Comparison of ENCODE assay signal across 21 cellular contexts in the genomic region with DNA sequence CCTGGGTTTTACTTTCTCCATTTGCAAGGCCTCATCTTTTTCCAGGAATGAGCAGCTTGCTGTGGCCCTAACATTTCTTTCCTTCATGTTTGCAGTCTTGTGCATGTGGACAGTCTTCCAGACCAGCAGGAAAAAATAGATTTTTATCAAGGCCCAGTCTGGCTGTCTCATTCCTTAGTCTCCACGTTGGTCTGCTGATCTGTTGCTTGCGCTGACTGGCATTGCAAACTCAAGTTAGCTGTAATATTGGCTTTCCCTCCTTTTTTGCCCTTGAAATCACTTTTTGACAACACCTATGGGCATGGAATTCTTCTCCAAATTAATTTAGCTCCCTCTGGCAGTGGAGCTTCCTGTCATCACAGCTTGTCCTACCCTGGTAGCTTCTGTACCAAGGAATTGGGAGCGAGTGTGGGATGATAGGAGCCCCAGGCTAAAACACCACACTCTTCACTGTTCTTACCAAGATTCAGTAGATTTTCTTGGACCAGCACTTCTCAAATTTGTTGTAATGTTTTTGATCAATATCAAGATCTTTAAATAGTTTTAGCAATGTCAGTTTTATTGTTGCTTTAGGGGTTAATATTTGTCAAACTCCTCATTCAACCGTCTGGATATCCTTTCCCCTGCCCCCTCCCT. TPM values are rescaled to one million over a fixed set of nuclear protein-coding genes. Genes with fewer than 3 reads are reported as not detected.
DNase-seq lines count a peak whose midpoint lies in the region; ATAC-seq, FAIRE-seq and TF ChIP-seq lines count a peak whose summit lies in the region.
"Had no signal": no experiment of that assay in that cellular context is flagged by ENCODE, and none has a peak within 500 bp of the region (broad histone marks: within the 10 kb centered on the region; RNA-seq: fewer than 3 reads in every experiment).

No MANE protein-coding gene starts in this region.

- in situ Hi-C loops in K562 (cut with MboI) = no loop called here

- no peak overlapping the region for H2AFZ ChIP-seq in K562 (ENCODE audit: low read depth, low read length)
- H2AFZ ChIP-seq in smooth muscle cell (ENCODE audit: low read depth) = no peak overlapping the region
- H2AFZ ChIP-seq: GM23248 had no signal

- FAIRE-seq in K562 (lab: Jason Lieb, UNC) = no peak
- FAIRE-seq: GM12892, GM19239 had no signal

- H4K20me1 ChIP-seq in K562 (replicated peaks; ENCODE audit: control insufficient read depth, insufficient read depth, low read length) = no peaks in the 10 kb centered on the region
- H4K20me1 ChIP-seq in smooth muscle cell (ENCODE audit: low read depth) = peaks cover 51% of the 10 kb centered on the region

- DNase-seq in K562 (ENCODE audit: extremely low read depth in 1 of 4, low spot score in 3 of 4) = peak in 1 of 4 experiments; percentile 2
- DNase-seq in smooth muscle cell (lab: John Stamatoyannopoulos, UW; ENCODE audit: unreplicated experiment) = no peak
- no peak for DNase-seq in NCI-H510A treated with DMSO at 0.1 percent for 48 hours (lab: John Stamatoyannopoulos, UW)
- no peak for DNase-seq in adrenal gland
- DNase-seq in psoas muscle = no peak
- no peak for DNase-seq in HPDE6-E6E7 (ENCODE audit: extremely low spot score)
- DNase-seq: AML-193; Caco-2; CD8-positive, alpha-beta memory T cell; DND-41; GDM1; IMR-90; KG1 had no signal

- no peak overlapping the region for H3K4me3 ChIP-seq in HEK293 (ENCODE audit: low read depth, low read length)
- no peak overlapping the region for H3K4me3 ChIP-seq in K562
- no peak overlapping the region for H3K4me3 ChIP-seq in mesodermal cell (ENCODE audit: extremely low read depth, insufficient read depth, low read length, poor library complexity, severe bottlenecking)
- no peak overlapping the region for H3K4me3 ChIP-seq in smooth muscle cell
- H3K4me3 ChIP-seq in adrenal gland = no peak overlapping the region
- no peak overlapping the region for H3K4me3 ChIP-seq in psoas muscle
- H3K4me3 ChIP-seq: BLaER1, GM23248, HAP-1 had no signal

- H3K36me3 ChIP-seq in HEK293 (ENCODE audit: control insufficient read depth in 2 of 2, insufficient read depth in 1 of 2, low read length in 2 of 2) (no peaks in the 10 kb centered on the region), K562 (ENCODE audit: control insufficient read depth, insufficient read depth, low read length) (no peaks in the 10 kb centered on the region), mesodermal cell (ENCODE audit: control insufficient read depth, insufficient read depth, low read length) (peaks cover 1% of the 10 kb centered on the region), smooth muscle cell (ENCODE audit: low read depth) (no peaks in the 10 kb centered on the region), adrenal gland (replicated peaks in 1 of 2) (no peaks in the 10 kb centered on the region), psoas muscle (ENCODE audit: insufficient read depth in 1 of 2, low read depth in 1 of 2) (peaks cover 0 to 3% of the 10 kb centered on the region in 2 donors)
- H3K36me3 ChIP-seq: HAP-1 had no signal

- TF ChIP-seq CTCF in HEK293 (tag by site-specific recombination; IDR thresholded peaks at IDR 0.05) (no peak), K562 (IDR thresholded peaks at IDR 0.05 in 2 of 3, conservative IDR thresholded peaks at IDR 0.05 in 1 of 3; ENCODE audit: insufficient read depth in 2 of 3, low read depth in 1 of 3, low read length in 3 of 3) (no peak), smooth muscle cell (IDR thresholded peaks at IDR 0.05; ENCODE audit: borderline replicate concordance, insufficient read depth, poor library complexity, severe bottlenecking) (no peak), adrenal gland (IDR thresholded peaks at IDR 0.05) (no peak), psoas muscle (IDR thresholded peaks at IDR 0.05) (no peak)

- H3K27ac ChIP-seq in HEK293 (ENCODE audit: extremely low read depth, low read depth, low read length) = no peak overlapping the region
- H3K27ac ChIP-seq in K562 (ENCODE audit: extremely low read depth, low read depth, low read length) = no peak overlapping the region
- peak overlapping the region; percentile 63 for H3K27ac ChIP-seq in mesodermal cell (ENCODE audit: low read depth, low read length, severe bottlenecking)
- H3K27ac ChIP-seq in smooth muscle cell (ENCODE audit: low read depth) = peak overlapping the region; percentile 37
- no peak overlapping the region for H3K27ac ChIP-seq in adrenal gland
- no peak overlapping the region for H3K27ac ChIP-seq in psoas muscle
- H3K27ac ChIP-seq: BLaER1, GM23248, HL-60 had no signal

- peak; percentile 35; the same call in 1 of the 3 replicates for ATAC-seq in K562
- no peak for ATAC-seq in psoas muscle

- peaks cover 5% of the 10 kb centered on the region for H3F3A ChIP-seq in smooth muscle cell (ENCODE audit: low read depth)

- no peaks in the 10 kb centered on the region for H3K79me2 ChIP-seq in K562 (ENCODE audit: control insufficient read depth, insufficient read depth, low read length)
- no peaks in the 10 kb centered on the region for H3K79me2 ChIP-seq in smooth muscle cell (ENCODE audit: low read depth)

- H3K9ac ChIP-seq in K562 (ENCODE audit: insufficient read depth in 1 of 2, low read depth in 2 of 2, low read length in 2 of 2) = no peak overlapping the region
- no peak overlapping the region for H3K9ac ChIP-seq in smooth muscle cell (ENCODE audit: low read depth)
- H3K9ac ChIP-seq: BLaER1, GM23248 had no signal

- peaks cover 28% of the 10 kb centered on the region for H3K4me1 ChIP-seq in HEK293 (ENCODE audit: control insufficient read depth, insufficient read depth, low read length)
- H3K4me1 ChIP-seq in K562 (replicated peaks in 1 of 2; ENCODE audit: control insufficient read depth in 2 of 2, insufficient read depth in 2 of 2, low read length in 2 of 2) = peaks cover 0 to 6% of the 10 kb centered on the region in 2 experiments; a peak in 2 of 5 replicates
- peaks cover 6% of the 10 kb centered on the region for H3K4me1 ChIP-seq in mesodermal cell (ENCODE audit: control insufficient read depth, insufficient read depth, low read length, poor library complexity, severe bottlenecking)
- H3K4me1 ChIP-seq in smooth muscle cell (ENCODE audit: low read depth) = peaks cover 12% of the 10 kb centered on the region
- H3K4me1 ChIP-seq in adrenal gland (replicated peaks in 1 of 2) = no peaks in the 10 kb centered on the region
- H3K4me1 ChIP-seq in psoas muscle = peaks cover 15% of the 10 kb centered on the region
- H3K4me1 ChIP-seq: Caco-2 had no signal

- TF ChIP-seq EP300 in K562 (IDR thresholded peaks at IDR 0.05; ENCODE audit: low read length) = no peak

- CTCF ChIA-PET in HEK293 (lab: Yijun Ruan, JAX) = interaction anchor here (1.1 to 1.3 kb wide), 2 partner anchors 18 to 24 kb away, joined by 3 to 4 read pairs; no protein-coding TSS in a partner anchor
- CTCF ChIA-PET in K562 (lab: Yijun Ruan, JAX; ENCODE audit: low intra/inter-chr PET ratio) = no interaction called here

- no peaks in the 10 kb centered on the region for H3K9me1 ChIP-seq in K562 (ENCODE audit: control insufficient read depth, insufficient read depth, low read length)

- H3K9me3 ChIP-seq in HEK293 (ENCODE audit: control insufficient read depth, insufficient read depth, low read depth, low read length) (no peaks in the 10 kb centered on the region), K562 (replicated peaks; ENCODE audit: control insufficient read depth, insufficient read depth, low read depth, low read length) (no peaks in the 10 kb centered on the region), mesodermal cell (ENCODE audit: control insufficient read depth, low read length) (no peaks in the 10 kb centered on the region), smooth muscle cell (replicated peaks; ENCODE audit: low read depth) (no peaks in the 10 kb centered on the region), adrenal gland (replicated peaks in 1 of 3) (no peaks in the 10 kb centered on the region), psoas muscle (no peaks in the 10 kb centered on the region)
- H3K9me3 ChIP-seq: Caco-2, HAP-1 had no signal

- H3K27me3 ChIP-seq in K562 (ENCODE audit: control insufficient read depth in 2 of 2, insufficient read depth in 2 of 2, low read length in 2 of 2) (no peaks in the 10 kb centered on the region), smooth muscle cell (ENCODE audit: low read depth) (no peaks in the 10 kb centered on the region), adrenal gland (no peaks in the 10 kb centered on the region), psoas muscle (ENCODE audit: insufficient read depth in 3 of 3, low read length in 2 of 3) (no peaks in the 10 kb centered on the region)
- H3K27me3 ChIP-seq: BLaER1 had no signal

- POLR2A ChIA-PET in HEK293 (lab: Yijun Ruan, JAX) = no interaction called here
- POLR2A ChIA-PET in K562 (lab: Yijun Ruan, JAX) = interaction anchor here (1.7 kb wide), 1 partner anchor 23 kb away, joined by 4 read pairs; no protein-coding TSS in a partner anchor

- BruUV-seq in K562 (replicated peaks; lab: Mats Ljungman, UMichigan) = no TSS peak

- no peak for TF ChIP-seq RAD21 in K562 (CRISPR knock-in tag; conservative IDR thresholded peaks at IDR 0.05 in 1 of 2, IDR thresholded peaks at IDR 0.05 in 1 of 2)

- H3K4me2 ChIP-seq in K562 (ENCODE audit: insufficient read depth, low read length) (no peak overlapping the region), smooth muscle cell (no peak overlapping the region)
- H3K4me2 ChIP-seq: BLaER1 had no signal

- TF ChIP-seq POLR2A in K562 (conservative IDR thresholded peaks at IDR 0.05) = no peak
- no peak for TF ChIP-seq POLR2A in adrenal gland (IDR thresholded peaks at IDR 0.05)

- intact Hi-C loops in K562 (cut with micrococcal nuclease) (no loop called here), adrenal gland (cut with DNase I) (no loop called here), psoas muscle (cut with DNase I) (loop anchor here in 1 of 2 donors (5.0 kb wide), 1 partner anchor 32 kb away; no protein-coding TSS in a partner anchor)

- 53% methylated on average over 4 of the region's 4 CpGs for WGBS in K562 (ENCODE audit: insufficient coverage, low coverage, missing lambda C conversion rate)
- 76 to 82% methylated on average over 2 of the region's 4 CpGs for WGBS in mesodermal cell (ENCODE audit: insufficient coverage in 2 of 2), 2 experiments
- WGBS in smooth muscle cell (ENCODE audit: low lambda C conversion rate) = 72% methylated on average over 4 of the region's 4 CpGs
- 84 to 87% (median 86%) methylated on average over 4 of the region's 4 CpGs for WGBS in adrenal gland, 4 donors
- WGBS in psoas muscle, 3 donors = 86 to 89% (median 87%) methylated on average over 4 of the region's 4 CpGs

RNA-seq across cellular contexts. Expression of a gene that starts 48.2 kb away (rescaled TPM):
- 50.9 and 73.3 TPM in 2 replicates for total RNA-seq in K562 (2011; cell fraction: chromatin; rRNA removed; ENCODE audit: low replicate concordance)
- 20.0 and 25.8 TPM in 2 replicates for total RNA-seq in K562 (2011; cell fraction: nucleolus; rRNA removed)
- 27.0 and 28.9 TPM in 2 replicates for total RNA-seq in K562 (2011; cell fraction: nucleoplasm; rRNA removed)
- total RNA-seq in K562 (2014; rRNA removed) (15.1 and 16.8 TPM in 2 replicates), K562 (2014; rRNA removed; fragmentation: Illumina TruSeq; extraction: Trizol) (11.2 and 12.5 TPM in 2 replicates), K562 (2015; rRNA removed; fragmentation: Illumina TruSeq; extraction: Trizol) (10.8 and 11.6 TPM in 2 replicates), K562 (2021) (17.3 and 19.2 TPM in 2 replicates), smooth muscle cell (9.8 and 25.2 TPM in 2 replicates), adrenal gland (10 to 100 TPM; 20.0 to 54.7 (median 33.3) TPM), psoas muscle (10 to 100 TPM; 14.8 to 20.8 (median 17.2) TPM)
- polyA plus RNA-seq in K562 (2011; rRNA removed) (4.2 and 5.8 TPM in 2 replicates), K562 (2014; fragmentation: Illumina TruSeq; extraction: Trizol) (11.8 and 13.4 TPM in 2 replicates), K562 (2014; fragmentation: Nextera tagmentation; extraction: Ambion mirVana) (1 to 10 TPM; 1.5 to 1.9 TPM), K562 (2014; rRNA removed) (10.4 and 11.0 TPM in 2 replicates), smooth muscle cell (10.7 and 11.4 TPM in 2 replicates), adrenal gland (10 to 100 TPM; 20.8 to 48.4 (median 28.8) TPM), psoas muscle (10 to 100 TPM; 10.7 to 16.4 (median 12.4) TPM)
- 6.0 and 10.4 TPM in 2 replicates for polyA plus RNA-seq in K562 (2011; cell fraction: cytosol; rRNA removed)
- polyA plus RNA-seq in K562 (2011; cell fraction: nucleus; rRNA removed) = 25.1 and 33.5 TPM in 2 replicates
- 12.2 and 13.6 TPM in 2 replicates for polyA plus RNA-seq in K562 (2012)
- polyA minus RNA-seq in K562 (2011; rRNA and poly(A)+ RNA removed) = 7.0 and 8.4 TPM in 2 replicates
- 5.3 and 5.9 TPM in 2 replicates for polyA minus RNA-seq in K562 (2011; cell fraction: cytosol; rRNA and poly(A)+ RNA removed)
- 15.8 and 20.1 TPM in 2 replicates for polyA minus RNA-seq in K562 (2011; cell fraction: nucleus; rRNA and poly(A)+ RNA removed)
- polyA plus RNA-seq in mesodermal cell (2013, experiment 1 of 2) = 17.7 TPM
- polyA plus RNA-seq in mesodermal cell (2013, experiment 2 of 2) = 15.5 TPM

Comparison
In these comparisons a context has a peak if more than half of its experiments do, and no peak if none do; other contexts are left out.
1. H3K27ac ChIP-seq: peak in mesodermal cell (single experiment) and smooth muscle cell (single experiment); none in HEK293 (single experiment), K562 (single experiment), adrenal gland (0 of 5) and psoas muscle (single experiment).